17 cellular contexts compared by ENCODE assay signal in the genomic region with DNA sequence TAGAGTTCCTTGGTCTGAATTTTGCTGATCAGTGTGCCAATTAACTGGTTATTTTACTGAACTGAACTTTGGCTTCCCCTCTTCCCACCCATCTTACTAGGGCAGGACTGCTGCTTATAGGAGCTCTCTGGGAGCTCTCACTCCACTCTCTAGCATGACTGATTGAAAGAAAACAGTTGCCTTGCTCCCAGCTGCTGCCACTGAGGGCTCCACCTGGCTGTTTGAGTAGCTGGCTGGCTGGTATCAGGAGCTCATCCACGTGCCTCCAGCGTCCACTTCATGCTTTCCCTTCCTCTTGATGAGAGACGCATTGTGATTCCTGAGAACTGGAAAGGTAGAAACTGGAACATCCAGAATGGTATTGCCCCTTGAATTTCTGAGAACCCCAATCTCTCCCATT.
DNase-seq lines count a peak whose midpoint lies in the region; ATAC-seq and TF ChIP-seq lines count a peak whose summit lies in the region.
"Had no signal": no experiment of that assay in that cellular context is flagged by ENCODE, and none has a peak within 500 bp of the region (broad histone marks: within the 10 kb centered on the region; RNA-seq: fewer than 3 reads in every experiment).

No MANE protein-coding gene starts in this region.

- H3K4me1 ChIP-seq in PC-3 (ENCODE audit: insufficient read depth, low read length), result no peaks in the 10 kb centered on the region
- H3K4me1 ChIP-seq in mesendoderm (ENCODE audit: control insufficient read depth, low read depth, low read length), result no peaks in the 10 kb centered on the region

- POLR2A ChIA-PET in PC-3 (lab: Charles Lee; ENCODE audit: unreplicated experiment), result no interaction called here

- intact Hi-C loops in PC-3 (cut with micrococcal nuclease), result no loop called here

- H4K20me1 ChIP-seq in PC-3 (ENCODE audit: low read length), result no peaks in the 10 kb centered on the region

- H3K18ac ChIP-seq in mesendoderm (ENCODE audit: low read length), result no peak overlapping the region

- H2BK15ac ChIP-seq in mesendoderm (replicated peaks; ENCODE audit: low read depth), result no peak overlapping the region

- no TSS peak for BruUV-seq in PC-3 (replicated peaks; lab: Mats Ljungman, UMichigan)

- no peaks in the 10 kb centered on the region for H3K9me3 ChIP-seq in PC-3 (ENCODE audit: low read length)

- no peak overlapping the region for H3K4ac ChIP-seq in mesendoderm (ENCODE audit: low read depth, low read length)

- no peak overlapping the region for H4K8ac ChIP-seq in mesendoderm (ENCODE audit: low read depth, low read length)

- no peak for TF ChIP-seq CTCF in PC-3 (conservative IDR thresholded peaks at IDR 0.05; ENCODE audit: low read depth, low read length)

- WGBS in mesendoderm (ENCODE audit: extremely low coverage, insufficient coverage, low lambda C conversion rate), result no CpG with 5 or more reads among the region's 3 CpGs

- H3K56ac ChIP-seq in mesendoderm (ENCODE audit: low read length), result no peak overlapping the region

- CTCF ChIA-PET in PC-3 (lab: Charles Lee), result no interaction called here

- H3K79me2 ChIP-seq in PC-3 (ENCODE audit: low read length) (no peaks in the 10 kb centered on the region), mesendoderm (ENCODE audit: control insufficient read depth, insufficient read depth, low read length) (no peaks in the 10 kb centered on the region)

- H2BK120ac ChIP-seq in mesendoderm (ENCODE audit: low read depth, low read length), result no peak overlapping the region

- H3K36me3 ChIP-seq in PC-3 (ENCODE audit: low read depth, low read length) (no peaks in the 10 kb centered on the region), mesendoderm (ENCODE audit: control insufficient read depth, insufficient read depth, low read length) (no peaks in the 10 kb centered on the region)
- H3K36me3 ChIP-seq: brain microvascular endothelial cell had no signal

- H3K27ac ChIP-seq in PC-3 (ENCODE audit: low read length) (no peak overlapping the region), mesendoderm (ENCODE audit: low read depth, low read length) (no peak overlapping the region)
- H3K27ac ChIP-seq: brain microvascular endothelial cell, dorsolateral prefrontal cortex had no signal

- H3K23ac ChIP-seq in mesendoderm (ENCODE audit: low read length), result no peak overlapping the region

- no peaks in the 10 kb centered on the region for H3F3A ChIP-seq in PC-3 (ENCODE audit: low read length, unreplicated experiment)

- H4K5ac ChIP-seq in mesendoderm (ENCODE audit: low read length), result no peak overlapping the region

- H3K4me2 ChIP-seq in PC-3 (ENCODE audit: low read length) (no peak overlapping the region), mesendoderm (ENCODE audit: low read length) (no peak overlapping the region)

- no peaks in the 10 kb centered on the region for H3K9me2 ChIP-seq in PC-3 (replicated peaks; ENCODE audit: low read length)

- H3K4me3 ChIP-seq in PC-3 (ENCODE audit: low read length) (no peak overlapping the region), mesendoderm (ENCODE audit: low read length) (no peak overlapping the region)
- H3K4me3 ChIP-seq: dorsolateral prefrontal cortex had no signal

- H3K79me1 ChIP-seq in mesendoderm (ENCODE audit: low read length), result no peaks in the 10 kb centered on the region

- peak; percentile 35; the same call in 1 of the 2 replicates for ATAC-seq in PC-3
- ATAC-seq: esophagus mucosa had no signal

- no peak overlapping the region for H2AK5ac ChIP-seq in mesendoderm (ENCODE audit: low read length)

- H2BK5ac ChIP-seq in mesendoderm (ENCODE audit: low read length), result no peak overlapping the region

- no peaks in the 10 kb centered on the region for H3K27me3 ChIP-seq in PC-3 (ENCODE audit: low read length)
- H3K27me3 ChIP-seq in mesendoderm (ENCODE audit: insufficient read depth, low read length, poor library complexity), result no peaks in the 10 kb centered on the region
- H3K27me3 ChIP-seq: brain microvascular endothelial cell had no signal

- no peak overlapping the region for H3K9ac ChIP-seq in PC-3 (ENCODE audit: low read length)
- H3K9ac ChIP-seq in mesendoderm (ENCODE audit: low read length), result no peak overlapping the region

- DNase-seq in DMS153 (lab: John Stamatoyannopoulos, UW) (peak; percentile 53), DMS153 treated with DMSO at 0.1 percent for 48 hours (lab: John Stamatoyannopoulos, UW; ENCODE audit: unreplicated experiment) (no peak), NCI-H187 treated with DMSO at 0.1 percent for 48 hours (lab: John Stamatoyannopoulos, UW) (peak; percentile 17), PC-3 (no peak), mesendoderm (peak; percentile 3), EL (no peak), COLO829 (ENCODE audit: low spot score) (no peak), NCI-H2029 (lab: John Stamatoyannopoulos, UW) (no peak)
- DNase-seq: 8988T; activated CD4-positive, alpha-beta T cell treated with anti-CD3 and anti-CD28 coated beads, Interleukin-2, amount 10 ng/mL, durations not matched to agents 7 days and 5 days; activated T-cell treated with anti-CD3 and anti-CD28 coated beads, Interleukin-2, amount 50 U/mL, for 24 hours; brain microvascular endothelial cell; C1 segment of cervical spinal cord; dorsolateral prefrontal cortex; GOT3; stimulated activated CD4-positive, alpha-beta T cell treated with anti-CD3 and anti-CD28 coated beads, Interleukin-15, amount 100 ng/mL, for 24 hours had no signal

- H2AFZ ChIP-seq in PC-3 (ENCODE audit: low read length), result no peak overlapping the region

Comparison
In these comparisons a context has a peak if more than half of its experiments do, and no peak if none do; other contexts are left out.
1. DNase-seq: peak in DMS153 (single experiment), NCI-H187 treated with DMSO at 0.1 percent for 48 hours (single experiment) and mesendoderm (single experiment); none in DMS153 treated with DMSO at 0.1 percent for 48 hours (single experiment), PC-3 (single experiment), EL (single experiment), COLO829 (single experiment) and NCI-H2029 (single experiment).